Comparison of ENCODE assay signal across 9 cellular contexts in the genomic region with DNA sequence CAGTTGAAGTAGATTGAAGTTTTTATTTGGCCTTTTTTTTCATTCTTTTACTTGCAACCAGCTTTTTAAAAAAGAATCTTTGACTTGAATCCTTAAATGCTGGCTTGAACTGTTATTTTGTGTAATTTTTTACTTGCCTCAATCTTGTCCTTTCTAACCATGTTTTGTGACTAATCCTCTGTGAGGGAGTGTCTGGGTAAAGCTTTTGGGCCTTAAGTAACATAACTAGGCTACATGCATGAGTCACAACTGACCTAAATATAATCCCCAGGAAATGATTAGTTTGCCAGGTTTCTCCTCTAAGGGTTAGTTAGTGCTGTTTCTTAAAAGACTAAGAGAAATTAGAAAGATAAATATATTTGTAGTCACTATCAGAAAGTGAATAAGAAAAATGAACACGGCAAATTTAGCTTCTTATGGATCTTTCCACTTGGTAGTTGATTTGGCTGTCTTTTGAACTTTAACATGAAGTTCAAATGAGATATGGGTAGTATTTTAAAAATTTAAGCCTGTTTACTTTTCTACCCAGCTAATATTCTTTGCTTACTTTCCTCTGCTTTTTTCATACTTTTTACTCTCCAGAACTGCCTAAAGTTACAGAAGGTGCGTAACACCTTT. TPM values are rescaled to one million over a fixed set of nuclear protein-coding genes. Genes with fewer than 3 reads are reported as not detected.
DNase-seq lines count a peak whose midpoint lies in the region; ATAC-seq, FAIRE-seq and TF ChIP-seq lines count a peak whose summit lies in the region.
"Had no signal": no experiment of that assay in that cellular context is flagged by ENCODE, and none has a peak within 500 bp of the region (broad histone marks: within the 10 kb centered on the region; RNA-seq: fewer than 3 reads in every experiment).

No MANE protein-coding gene starts in this region.

- DNase-seq in GM04503 (ENCODE audit: low read depth) (peak; percentile 78), LHCN-M2 (ENCODE audit: low read depth) (peak; percentile 93), astrocyte of the spinal cord (ENCODE audit: low read depth, low spot score) (peak; percentile 95), kidney tubule cell (ENCODE audit: low spot score) (peak; percentile 84), frontal cortex (ENCODE audit: low spot score in 2 of 2) (no peak), NCI-H1417 treated with DMSO at 0.1 percent for 48 hours (lab: John Stamatoyannopoulos, UW) (no peak), NCI-H82 treated with DMSO at 0.1 percent for 48 hours (lab: John Stamatoyannopoulos, UW; ENCODE audit: unreplicated experiment) (no peak)

- peak; percentile 91 for ATAC-seq in GM21786 (IDR thresholded peaks at IDR 0.05; ENCODE audit: unreplicated experiment)

- in situ Hi-C loops in astrocyte of the spinal cord (cut with HindIII; ENCODE audit: low sequenced_read_pairs), result no loop called here

- no peak for TF ChIP-seq CTCF in astrocyte of the spinal cord (IDR thresholded peaks at IDR 0.05; ENCODE audit: low read depth, low read length)

- no peak overlapping the region for H3K4me3 ChIP-seq in astrocyte of the spinal cord (ENCODE audit: low read depth, low read length)

- no peak for FAIRE-seq in frontal cortex (lab: Jason Lieb, UNC)

RNA-seq across cellular contexts. Expression of a gene that starts 13.0 kb away (rescaled TPM):
- 44.4 and 51.2 TPM in 2 replicates for total RNA-seq in LHCN-M2 (2014; rRNA removed)
- polyA plus RNA-seq in LHCN-M2 (2012), result 17.2 TPM
- 75.8 TPM for total RNA-seq in frontal cortex

RNA-seq across cellular contexts. Expression of a gene that starts 46.8 kb away (rescaled TPM):
- total RNA-seq in LHCN-M2 (2014; rRNA removed), result not detected in 2 replicates
- not detected for polyA plus RNA-seq in LHCN-M2 (2012)
- not detected for total RNA-seq in frontal cortex
- total RNA-seq: T-helper 2 cell treated with Interferon-gamma antibody and Interleukin-4, amounts not matched to agents 100 ng/mL and 5 ng/mL, for 36 hours had no signal

Comparison
In these comparisons a context has a peak if more than half of its experiments do, and no peak if none do; other contexts are left out.
1. DNase-seq: peak in GM04503 (single experiment), LHCN-M2 (single experiment), astrocyte of the spinal cord (single experiment) and kidney tubule cell (single experiment); none in frontal cortex (0 of 2), NCI-H1417 treated with DMSO at 0.1 percent for 48 hours (single experiment) and NCI-H82 treated with DMSO at 0.1 percent for 48 hours (single experiment).